Comparison of ENCODE assay signal across 15 cellular contexts in the genomic region with DNA sequence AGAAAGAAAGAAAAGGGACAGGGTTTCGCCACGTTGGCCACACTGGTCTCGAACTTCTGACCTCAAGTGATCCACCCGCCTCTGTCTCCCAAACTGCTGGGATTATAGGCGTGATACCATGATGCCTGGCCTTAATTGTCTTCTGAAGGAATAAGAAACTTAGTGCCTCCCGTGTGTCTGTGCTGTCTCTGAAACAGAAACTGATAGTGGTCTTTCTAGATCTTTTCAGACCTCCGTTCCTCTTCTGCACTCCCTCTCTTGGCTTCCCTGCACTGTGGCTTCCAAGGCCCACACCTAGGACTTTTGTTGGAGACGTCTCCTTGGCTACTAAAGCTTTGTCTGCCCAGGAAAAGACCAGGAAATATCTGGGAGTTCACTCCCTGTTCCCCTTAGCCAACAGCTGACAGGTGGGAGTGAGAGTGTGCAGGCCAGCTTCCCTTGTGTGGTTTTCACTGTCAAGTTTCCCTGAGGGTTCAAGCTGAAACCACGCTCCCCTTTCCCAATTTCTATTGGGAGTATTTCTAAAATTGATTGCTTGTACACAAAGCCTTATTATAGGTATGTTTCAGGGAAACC. TPM values are rescaled to one million over a fixed set of nuclear protein-coding genes. Genes with fewer than 3 reads are reported as not detected.
DNase-seq lines count a peak whose midpoint lies in the region; ATAC-seq and TF ChIP-seq lines count a peak whose summit lies in the region.
"Had no signal": no experiment of that assay in that cellular context is flagged by ENCODE, and none has a peak within 500 bp of the region (broad histone marks: within the 10 kb centered on the region; RNA-seq: fewer than 3 reads in every experiment).

No MANE protein-coding gene starts in this region.

- TF ChIP-seq CTCF in Calu3 (IDR thresholded peaks at IDR 0.05; ENCODE audit: unreplicated experiment) (no peak), right lobe of liver (IDR thresholded peaks at IDR 0.05) (no peak)

- H3K27me3 Mint-ChIP-seq in Calu3 (ENCODE audit: unreplicated experiment) = peaks cover 27% of the 10 kb centered on the region

- no peaks in the 10 kb centered on the region for H3K4me1 Mint-ChIP-seq in Calu3 (ENCODE audit: low read depth, unreplicated experiment)

- no TSS peak for BruUV-seq in Calu3 (replicated peaks; lab: Mats Ljungman, UMichigan)

- H3K27me3 ChIP-seq in right lobe of liver = no peaks in the 10 kb centered on the region
- H3K27me3 ChIP-seq: colonic mucosa had no signal

- no peaks in the 10 kb centered on the region for H3K36me3 Mint-ChIP-seq in Calu3 (ENCODE audit: insufficient read depth, unreplicated experiment)

- H3K27ac Mint-ChIP-seq in Calu3 (ENCODE audit: unreplicated experiment) = no peak overlapping the region

- intact Hi-C loops in Calu3 (cut with micrococcal nuclease; ENCODE audit: unreplicated experiment) (loop anchor here (10.0 kb wide), 1 partner anchor 80 kb away; a partner anchor contains a TSS), right lobe of liver (cut with DNase I) (no loop called here)

- peak; percentile 72 for ATAC-seq in GM21786 (IDR thresholded peaks at IDR 0.05; ENCODE audit: unreplicated experiment)
- no peak for ATAC-seq in right lobe of liver

- 65% methylated on average over 9 of the region's 9 CpGs for WGBS in right lobe of liver (ENCODE audit: insufficient coverage, low coverage, low lambda C conversion rate, missing lambda C conversion rate)

- DNase-seq in GM19238 (ENCODE audit: insufficient read length, low spot score) (peak; percentile 18), NCI-H226 (peak; percentile 37), myocyte (ENCODE audit: low read depth) (peak; percentile 64), Calu3 (no peak), NOMO-1 (lab: John Stamatoyannopoulos, UW; ENCODE audit: unreplicated experiment in 2 of 2) (no peak), right lobe of liver (no peak)
- DNase-seq: activated CD4-positive, alpha-beta T cell treated with anti-CD3 and anti-CD28 coated beads, Interleukin-2, amount 50 U/mL, for 1 hour; activated naive CD4-positive, alpha-beta T cell treated with anti-CD3 and anti-CD28 coated beads, Interleukin-2, amount 50 U/mL, for 16 hours; colonic mucosa; NCI-H1048; NCI-H774; stimulated activated naive CD4-positive, alpha-beta T cell had no signal

- H3K9me3 Mint-ChIP-seq in Calu3 (ENCODE audit: low read depth, unreplicated experiment) = no peaks in the 10 kb centered on the region

- no peaks in the 10 kb centered on the region for H3K36me3 ChIP-seq in right lobe of liver
- H3K36me3 ChIP-seq: colonic mucosa had no signal

- CTCF ChIA-PET in Calu3 (lab: Charles Lee) = no interaction called here

- no peaks in the 10 kb centered on the region for H3K4me1 ChIP-seq in right lobe of liver
- H3K4me1 ChIP-seq: colonic mucosa had no signal

- no peak for TF ChIP-seq POLR2A in right lobe of liver (IDR thresholded peaks at IDR 0.05)

- H3K9me3 ChIP-seq in right lobe of liver = no peaks in the 10 kb centered on the region
- H3K9me3 ChIP-seq: colonic mucosa had no signal

- no peak overlapping the region for H3K27ac ChIP-seq in right lobe of liver
- H3K27ac ChIP-seq: colonic mucosa had no signal

- no peak overlapping the region for H3K4me3 ChIP-seq in right lobe of liver
- H3K4me3 ChIP-seq: colonic mucosa had no signal

- no peak overlapping the region for H3K4me3 Mint-ChIP-seq in Calu3 (ENCODE audit: low read depth, unreplicated experiment)

RNA-seq across cellular contexts. Expression of a gene that starts 10.1 kb away (rescaled TPM):
- total RNA-seq in myocyte (not detected in 2 replicates), Calu3 (2022) (not detected in 2 replicates), right lobe of liver (not detected)
- not detected for polyA plus RNA-seq in myocyte (2012)
- total RNA-seq: colonic mucosa, fibroblast of villous mesenchyme, kidney epithelial cell had no signal

RNA-seq across cellular contexts. Expression of a gene that starts 19.1 kb away (rescaled TPM):
- total RNA-seq in myocyte (27.9 and 34.2 TPM in 2 replicates), Calu3 (2022) (20.0 and 22.8 TPM in 2 replicates), right lobe of liver (10 to 100 TPM; 12.1 to 15.3 (median 14.4) TPM)
- 11.8 TPM for polyA plus RNA-seq in myocyte (2012)

Comparison
In these comparisons a context has a peak if more than half of its experiments do, and no peak if none do; other contexts are left out.
1. DNase-seq: peak in GM19238 (single experiment), NCI-H226 (single experiment) and myocyte (single experiment); none in Calu3 (single experiment), NOMO-1 (0 of 2) and right lobe of liver (0 of 3).